In the genomic region with DNA sequence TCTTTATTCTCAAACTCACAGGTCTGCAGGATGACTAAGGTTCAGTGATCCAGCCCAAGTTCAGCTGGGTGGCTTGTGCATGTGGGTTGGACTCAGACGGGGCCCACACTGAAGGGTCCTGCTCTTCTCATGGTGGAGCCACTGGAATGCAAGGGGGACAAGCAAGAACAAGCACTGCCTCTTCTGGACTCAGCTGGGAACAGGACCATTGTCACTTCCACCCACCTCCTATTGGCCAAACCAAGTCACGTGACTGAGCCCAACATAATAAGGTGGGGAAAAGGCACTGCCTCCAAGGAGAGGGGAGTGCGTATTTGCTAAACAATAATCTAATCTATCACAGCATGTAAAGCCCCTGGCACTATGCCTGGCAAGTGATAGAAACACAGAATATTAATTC, we compare ENCODE assay signal across 18 cellular contexts.
"Had no signal": no experiment of that assay in that cellular context is flagged by ENCODE, and none has a peak within 500 bp of the region (broad histone marks: within the 10 kb centered on the region; RNA-seq: fewer than 3 reads in every experiment).

No MANE protein-coding gene starts in this region.

- H3K36me3 Mint-ChIP-seq: memory B cell had no signal

- H3K36me3 ChIP-seq: cardiac muscle cell, esophagus squamous epithelium, left lung, suprapubic skin, upper lobe of right lung had no signal

- H3K9me3 Mint-ChIP-seq: activated B cell treated with CpG ODN at 0.5 μM for 24 hours; activated CD4-positive, alpha-beta T cell treated with anti-CD3 and anti-CD28 coated beads, Interleukin-2, amount 10 ng/mL, durations not matched to agents 24 days and 14 days; activated naive CD8-positive, alpha-beta T cell treated with anti-CD3 and anti-CD28 coated beads, Interleukin-2, amount 50 U/mL, for 24 hours; memory B cell had no signal

- FAIRE-seq: astrocyte, endometrium, keratinocyte had no signal

- H3K4me3 Mint-ChIP-seq: activated B cell treated with CpG ODN at 0.5 μM for 24 hours; activated CD4-positive, alpha-beta T cell treated with anti-CD3 and anti-CD28 coated beads, Interleukin-2, amount 10 ng/mL, durations not matched to agents 24 days and 14 days; activated naive CD8-positive, alpha-beta T cell treated with anti-CD3 and anti-CD28 coated beads, Interleukin-2, amount 50 U/mL, for 24 hours; memory B cell had no signal

- H3K9me3 ChIP-seq: esophagus squamous epithelium, left lung, suprapubic skin, upper lobe of right lung had no signal

- H3K4me1 ChIP-seq: esophagus squamous epithelium, left lung, suprapubic skin, upper lobe of right lung had no signal

- ATAC-seq: activated naive CD8-positive, alpha-beta T cell treated with anti-CD3 and anti-CD28 coated beads, Interleukin-2, amount 50 U/mL, for 24 hours; left lung; stimulated activated naive CD8-positive, alpha-beta T cell treated with anti-CD3 and anti-CD28 coated beads, Interleukin-15, Interleukin-2, amounts not matched to agents 100 U/mL and 50 U/mL, for 24 hours; upper lobe of right lung had no signal

- H3K27ac Mint-ChIP-seq: activated B cell treated with CpG ODN at 0.5 μM for 24 hours; activated CD4-positive, alpha-beta T cell treated with anti-CD3 and anti-CD28 coated beads, Interleukin-2, amount 10 ng/mL, durations not matched to agents 24 days and 14 days; activated naive CD8-positive, alpha-beta T cell treated with anti-CD3 and anti-CD28 coated beads, Interleukin-2, amount 50 U/mL, for 24 hours; memory B cell had no signal

- H3K27ac ChIP-seq: cardiac muscle cell, esophagus squamous epithelium, left lung, suprapubic skin, upper lobe of right lung had no signal

- H3K4me1 Mint-ChIP-seq: activated B cell treated with CpG ODN at 0.5 μM for 24 hours; activated CD4-positive, alpha-beta T cell treated with anti-CD3 and anti-CD28 coated beads, Interleukin-2, amount 10 ng/mL, durations not matched to agents 24 days and 14 days; memory B cell had no signal

- H3K4me3 ChIP-seq: cardiac muscle cell, esophagus squamous epithelium, left lung, suprapubic skin, upper lobe of right lung had no signal

- DNase-seq: activated B cell treated with CpG ODN at 0.5 μM for 24 hours; activated CD4-positive, alpha-beta T cell treated with anti-CD3 and anti-CD28 coated beads, Interleukin-2, amount 10 ng/mL, durations not matched to agents 24 days and 14 days; activated naive CD4-positive, alpha-beta T cell treated with Interleukin-2 at 50 U/mL for 16 hours; activated naive CD8-positive, alpha-beta T cell treated with anti-CD3 and anti-CD28 coated beads, Interleukin-2, amount 50 U/mL, for 24 hours; esophagus squamous epithelium; foreskin fibroblast; head of caudate nucleus; left lung; stimulated activated CD4-positive, alpha-beta T cell treated with anti-CD3 and anti-CD28 coated beads, Interleukin-4, amount 100 ng/mL, for 1 hour; stimulated activated CD8-positive, alpha-beta memory T cell treated with anti-CD3 and anti-CD28 coated beads, Interleukin-4, amount 100 ng/mL, for 48 hours; stimulated activated naive CD8-positive, alpha-beta T cell treated with anti-CD3 and anti-CD28 coated beads, Interleukin-15, Interleukin-2, amounts not matched to agents 100 U/mL and 50 U/mL, for 24 hours; upper lobe of right lung had no signal
